20 cellular contexts compared by ENCODE assay signal in genomic region chr7:78178319-78178718, GRCh38.
DNase-seq lines count a peak whose midpoint lies in the region; ATAC-seq, FAIRE-seq and TF ChIP-seq lines count a peak whose summit lies in the region.
"Had no signal": no experiment of that assay in that cellular context is flagged by ENCODE, and none has a peak within 500 bp of the region (broad histone marks: within the 10 kb centered on the region; RNA-seq: fewer than 3 reads in every experiment).

No MANE protein-coding gene starts in this region.

- no peaks in the 10 kb centered on the region for H3K9me1 ChIP-seq in K562 (ENCODE audit: control insufficient read depth, insufficient read depth, low read length)

- TF ChIP-seq RAD21 in K562 (CRISPR knock-in tag; conservative IDR thresholded peaks at IDR 0.05 in 1 of 2, IDR thresholded peaks at IDR 0.05 in 1 of 2), result no peak

- H3K79me2 ChIP-seq in K562 (ENCODE audit: control insufficient read depth, insufficient read depth, low read length), result no peaks in the 10 kb centered on the region

- CTCF ChIA-PET in K562 (lab: Yijun Ruan, JAX; ENCODE audit: low intra/inter-chr PET ratio), result no interaction called here

- WGBS in K562 (ENCODE audit: insufficient coverage, low coverage, missing lambda C conversion rate), result 0% methylated on average over 2 of the region's 2 CpGs
- 95 to 97% methylated on average over 2 of the region's 2 CpGs for WGBS in aorta, 2 donors

- H3K36me3 ChIP-seq in K562 (ENCODE audit: control insufficient read depth, insufficient read depth, low read length) (no peaks in the 10 kb centered on the region), aorta (ENCODE audit: control insufficient read depth in 1 of 2, insufficient read depth in 2 of 2, low read length in 1 of 2) (no peaks in the 10 kb centered on the region)
- H3K36me3 ChIP-seq: BE2C, SJCRH30, WERI-Rb-1 had no signal

- TF ChIP-seq EP300 in K562 (IDR thresholded peaks at IDR 0.05; ENCODE audit: low read length), result no peak

- H3K4me3 ChIP-seq in K562 (no peak overlapping the region), aorta (ENCODE audit: low read length in 2 of 2) (no peak overlapping the region)
- H3K4me3 ChIP-seq: PC-9, SJCRH30 had no signal

- no peak for ATAC-seq in K562
- no peak for ATAC-seq in aorta (ENCODE audit: low FRiP score)
- ATAC-seq: activated T-cell treated with anti-CD3 and anti-CD28 coated beads, Interleukin-2, amount 50 U/mL, for 4 hours; left cardiac atrium; stimulated activated naive CD8-positive, alpha-beta T cell treated with anti-CD3 and anti-CD28 coated beads, Interleukin-15, amount 100 ng/mL, for 72 hours had no signal

- H3K9me3 ChIP-seq in K562 (replicated peaks; ENCODE audit: control insufficient read depth, insufficient read depth, low read depth, low read length) (no peaks in the 10 kb centered on the region), aorta (ENCODE audit: control insufficient read depth, low read length) (no peaks in the 10 kb centered on the region)
- H3K9me3 ChIP-seq: BE2C, SJCRH30 had no signal

- no peak for FAIRE-seq in K562 (lab: Jason Lieb, UNC)

- H3K27ac ChIP-seq in K562 (ENCODE audit: extremely low read depth, low read depth, low read length), result no peak overlapping the region
- H3K27ac ChIP-seq in aorta (ENCODE audit: low read depth in 1 of 2, low read length in 2 of 2), result no peak overlapping the region
- H3K27ac ChIP-seq: epithelial cell of prostate, PC-9, SJCRH30, WERI-Rb-1 had no signal

- H3K4me1 ChIP-seq in K562 (replicated peaks in 1 of 2; ENCODE audit: control insufficient read depth in 2 of 2, insufficient read depth in 2 of 2, low read length in 2 of 2) (no peaks in the 10 kb centered on the region), aorta (ENCODE audit: control insufficient read depth in 1 of 2, insufficient read depth in 2 of 2, low read length in 2 of 2) (peaks cover 1 to 9% of the 10 kb centered on the region in 2 donors)
- H3K4me1 ChIP-seq: SJCRH30 had no signal

- BruUV-seq in K562 (replicated peaks; lab: Mats Ljungman, UMichigan), result no TSS peak

- no peak overlapping the region for H3K4me2 ChIP-seq in K562 (ENCODE audit: insufficient read depth, low read length)
- H3K4me2 ChIP-seq: PC-9 had no signal

- intact Hi-C loops in K562 (cut with micrococcal nuclease) (no loop called here), aorta (cut with DNase I) (no loop called here)

- in situ Hi-C loops in K562 (cut with MboI), result no loop called here

- POLR2A ChIA-PET in K562 (lab: Yijun Ruan, JAX), result no interaction called here

- no peak for TF ChIP-seq CTCF in K562 (IDR thresholded peaks at IDR 0.05 in 2 of 3, conservative IDR thresholded peaks at IDR 0.05 in 1 of 3; ENCODE audit: insufficient read depth in 2 of 3, low read depth in 1 of 3, low read length in 3 of 3)

- no peak overlapping the region for H3K9ac ChIP-seq in K562 (ENCODE audit: insufficient read depth in 1 of 2, low read depth in 2 of 2, low read length in 2 of 2)

- no peak for TF ChIP-seq POLR2A in K562 (conservative IDR thresholded peaks at IDR 0.05)

- H2AFZ ChIP-seq in K562 (ENCODE audit: low read depth, low read length), result no peak overlapping the region
- H2AFZ ChIP-seq: PC-9 had no signal

- no peaks in the 10 kb centered on the region for H4K20me1 ChIP-seq in K562 (replicated peaks; ENCODE audit: control insufficient read depth, insufficient read depth, low read length)

- H3K27me3 ChIP-seq in K562 (ENCODE audit: control insufficient read depth in 2 of 2, insufficient read depth in 2 of 2, low read length in 2 of 2) (no peaks in the 10 kb centered on the region; a peak in 1 of 5 replicates), aorta (ENCODE audit: control insufficient read depth in 1 of 2, insufficient read depth in 2 of 2, low read length in 1 of 2) (no peaks in the 10 kb centered on the region)
- H3K27me3 ChIP-seq: BE2C, SJCRH30 had no signal

- peak; percentile 21 for DNase-seq in GM04503 (ENCODE audit: low read depth)
- DNase-seq in NCI-H1694 (lab: John Stamatoyannopoulos, UW), result peak; percentile 30
- no peak for DNase-seq in K562 (ENCODE audit: extremely low read depth in 1 of 4, low spot score in 3 of 4)
- peak; percentile 67 for DNase-seq in myocyte (ENCODE audit: low read depth)
- no peak for DNase-seq in aorta
- DNase-seq in activated CD4-positive, alpha-beta T cell treated with anti-CD3 and anti-CD28 coated beads, Interleukin-2, amount 50 U/mL, for 48 hours, result no peak
- DNase-seq in NK-92 (lab: John Stamatoyannopoulos, UW; ENCODE audit: unreplicated experiment), result no peak
- DNase-seq: activated CD4-positive, alpha-beta memory T cell treated with anti-CD3 and anti-CD28 coated beads, Interleukin-2, amount 10 ng/mL, durations not matched to agents 7 days and 5 days; activated T-cell treated with anti-CD3 and anti-CD28 coated beads, Interleukin-2, amount 50 U/mL, for 4 hours; BE2C; KG1; left cardiac atrium; NCI-H2107; PC-9; SJCRH30; stimulated activated CD4-positive, alpha-beta T cell treated with anti-CD3 and anti-CD28 coated beads, Interleukin-2, amount 100 ng/mL, for 24 hours; stimulated activated naive CD8-positive, alpha-beta T cell treated with anti-CD3 and anti-CD28 coated beads, Interleukin-15, amount 100 ng/mL, for 72 hours; trophoblast cell; WERI-Rb-1 had no signal

TF ChIP-seq in K562, 482 proteins besides CTCF, POLR2A, EP300 and RAD21:
- TF ChIP-seq ZNF507 (tag; conservative IDR thresholded peaks at IDR 0.05), result no peak
- no peak for TF ChIP-seq CEBPG (CRISPR knock-in tag; IDR thresholded peaks at IDR 0.05)
- peak; percentile 56 to 71; a peak in 3 of 4 replicates for TF ChIP-seq CEBPG (tag; conservative IDR thresholded peaks at IDR 0.05 in 1 of 2, IDR thresholded peaks at IDR 0.05 in 1 of 2)
- peak; percentile 69 for TF ChIP-seq CEBPB (tag; IDR thresholded peaks at IDR 0.05)
- TF ChIP-seq, protein P1, sequence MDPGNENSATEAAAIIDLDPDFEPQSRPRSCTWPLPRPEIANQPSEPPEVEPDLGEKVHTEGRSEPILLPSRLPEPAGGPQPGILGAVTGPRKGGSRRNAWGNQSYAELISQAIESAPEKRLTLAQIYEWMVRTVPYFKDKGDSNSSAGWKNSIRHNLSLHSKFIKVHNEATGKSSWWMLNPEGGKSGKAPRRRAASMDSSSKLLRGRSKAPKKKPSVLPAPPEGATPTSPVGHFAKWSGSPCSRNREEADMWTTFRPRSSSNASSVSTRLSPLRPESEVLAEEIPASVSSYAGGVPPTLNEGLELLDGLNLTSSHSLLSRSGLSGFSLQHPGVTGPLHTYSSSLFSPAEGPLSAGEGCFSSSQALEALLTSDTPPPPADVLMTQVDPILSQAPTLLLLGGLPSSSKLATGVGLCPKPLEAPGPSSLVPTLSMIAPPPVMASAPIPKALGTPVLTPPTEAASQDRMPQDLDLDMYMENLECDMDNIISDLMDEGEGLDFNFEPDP (CRISPR knock-in tag; IDR thresholded peaks at IDR 0.05), result no peak
- TF ChIP-seq, protein P2, sequence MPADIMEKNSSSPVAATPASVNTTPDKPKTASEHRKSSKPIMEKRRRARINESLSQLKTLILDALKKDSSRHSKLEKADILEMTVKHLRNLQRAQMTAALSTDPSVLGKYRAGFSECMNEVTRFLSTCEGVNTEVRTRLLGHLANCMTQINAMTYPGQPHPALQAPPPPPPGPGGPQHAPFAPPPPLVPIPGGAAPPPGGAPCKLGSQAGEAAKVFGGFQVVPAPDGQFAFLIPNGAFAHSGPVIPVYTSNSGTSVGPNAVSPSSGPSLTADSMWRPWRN (IDR thresholded peaks at IDR 0.05; ENCODE audit: low read depth), result no peak

Comparison
In these comparisons a context has a peak if more than half of its experiments do, and no peak if none do; other contexts are left out.
1. DNase-seq: peak in GM04503 (single experiment), NCI-H1694 (single experiment) and myocyte (single experiment); none in K562 (0 of 4), aorta (0 of 2), activated CD4-positive, alpha-beta T cell treated with anti-CD3 and anti-CD28 coated beads, Interleukin-2, amount 50 U/mL, for 48 hours (0 of 2) and NK-92 (single experiment).